1 cellular context compared by ENCODE assay signal in genomic region chr12:4444031-4444430, GRCh38.
TF ChIP-seq lines count a peak whose summit lies in the region.

No MANE protein-coding gene starts in this region.

TF ChIP-seq in H1, 55 proteins besides CTCF, POLR2A, EP300 and RAD21:
- TF ChIP-seq ATF3 (IDR thresholded peaks at IDR 0.05; ENCODE audit: insufficient read depth, low read depth, low read length) (no peak), SIX5 (IDR thresholded peaks at IDR 0.05; ENCODE audit: low read depth, low read length) (no peak)
